1 cellular context compared by ENCODE assay signal in genomic region chr10:30158325-30158960, GRCh38.
A peak's percentile ranks its signal among the peaks of the same experiment; 100 is the strongest.
TF ChIP-seq lines count a peak whose summit lies in the region.

No MANE protein-coding gene starts in this region.

TF ChIP-seq in IMR-90, 13 proteins besides CTCF, POLR2A, EP300 and RAD21:
- TF ChIP-seq USF2 (IDR thresholded peaks at IDR 0.05; ENCODE audit: low read depth, low read length): no peak
- peak; percentile 22; the same call in 1 of the 2 replicates for TF ChIP-seq CEBPB (IDR thresholded peaks at IDR 0.05; ENCODE audit: low read depth, low read length)
- no peak for TF ChIP-seq RCOR1 (IDR thresholded peaks at IDR 0.05; ENCODE audit: insufficient replicate concordance, low read length)
